Comparison of ENCODE assay signal across 1 cellular context in genomic region chr17:39643271-39643670, GRCh38.
TF ChIP-seq lines count a peak whose summit lies in the region.

No MANE protein-coding gene starts in this region.

TF ChIP-seq in IMR-90, 13 proteins besides CTCF, POLR2A, EP300 and RAD21:
- TF ChIP-seq FOS (IDR thresholded peaks at IDR 0.05; ENCODE audit: low read depth, low read length) (peak; percentile 38; the same call in 1 of the 2 replicates), CEBPB (IDR thresholded peaks at IDR 0.05; ENCODE audit: low read depth, low read length) (no peak)
TF ChIP-seq in IMR-90: peak in this region for 1.
